Comparison of ENCODE assay signal across 8 cellular contexts in genomic region chr9:128771094-128771721, GRCh38. TPM values are rescaled to one million over a fixed set of nuclear protein-coding genes. Genes with fewer than 3 reads are reported as not detected.
A peak's percentile ranks its signal among the peaks of the same experiment; 100 is the strongest.
DNase-seq lines count a peak whose midpoint lies in the region; ATAC-seq and TF ChIP-seq lines count a peak whose summit lies in the region.

No MANE protein-coding gene starts in this region.

- TF ChIP-seq POLR2A in stomach (IDR thresholded peaks at IDR 0.05): no peak

- H3K27me3 ChIP-seq in Loucy (ENCODE audit: insufficient read depth, low read length, poor library complexity, severe bottlenecking) (no peaks in the 10 kb centered on the region), brain microvascular endothelial cell (replicated peaks) (no peaks in the 10 kb centered on the region), kidney epithelial cell (ENCODE audit: control insufficient read depth, insufficient read depth, low read length) (no peaks in the 10 kb centered on the region), stomach (no peaks in the 10 kb centered on the region)

- no peak for TF ChIP-seq EP300 in stomach (IDR thresholded peaks at IDR 0.05)

- no peaks in the 10 kb centered on the region for H4K20me1 ChIP-seq in Loucy (ENCODE audit: insufficient read depth, low read length, poor library complexity, severe bottlenecking)

- in situ Hi-C loops in brain microvascular endothelial cell (cut with HindIII; ENCODE audit: low pct_ligation_motif_present, low sequenced_read_pairs): no loop called here

- H3K36me3 ChIP-seq in Loucy (ENCODE audit: insufficient read depth, low read length): no peaks in the 10 kb centered on the region
- no peaks in the 10 kb centered on the region for H3K36me3 ChIP-seq in brain microvascular endothelial cell (replicated peaks)
- no peaks in the 10 kb centered on the region for H3K36me3 ChIP-seq in kidney epithelial cell (ENCODE audit: control insufficient read depth, insufficient read depth, low read length)
- peaks cover 0 to 13% (median 9%) of the 10 kb centered on the region in 4 donors for H3K36me3 ChIP-seq in stomach

- peaks cover 16% of the 10 kb centered on the region; the same call in 1 of the 2 replicates for H3K79me2 ChIP-seq in Loucy (ENCODE audit: insufficient read depth, low read length)

- DNase-seq in GM03348 (ENCODE audit: low spot score): peak; percentile 65
- DNase-seq in brain microvascular endothelial cell: no peak
- DNase-seq in kidney epithelial cell (ENCODE audit: low read depth): no peak
- DNase-seq in stomach: no peak
- no peak for DNase-seq in stimulated activated CD4-positive, alpha-beta T cell treated with anti-CD3 and anti-CD28 coated beads, Interleukin-2, amount 100 ng/mL, for 24 hours
- DNase-seq in ecto neural progenitor cell (ENCODE audit: low spot score): no peak

- TF ChIP-seq CTCF in Loucy (conservative IDR thresholded peaks at IDR 0.05; ENCODE audit: low read length): no peak
- TF ChIP-seq CTCF in brain microvascular endothelial cell (IDR thresholded peaks at IDR 0.05; ENCODE audit: low read depth, low read length, missing control alignments): no peak
- no peak for TF ChIP-seq CTCF in kidney epithelial cell (IDR thresholded peaks at IDR 0.05; ENCODE audit: insufficient read depth, low read length, poor library complexity, severe bottlenecking)
- TF ChIP-seq CTCF in stomach (IDR thresholded peaks at IDR 0.05): no peak

- H3K27ac ChIP-seq in brain microvascular endothelial cell (peak overlapping the region; percentile 50), stomach (peak overlapping the region; percentile 91 to 94 (median 94))

- H3K9me2 ChIP-seq in Loucy (replicated peaks; ENCODE audit: low read depth, low read length): no peaks in the 10 kb centered on the region

- peak overlapping the region; percentile 80 for H3K4me2 ChIP-seq in Loucy (ENCODE audit: low read depth, low read length, poor library complexity, severe bottlenecking)

- H2AFZ ChIP-seq in Loucy (ENCODE audit: low read length): peak overlapping the region; percentile 77; the same call in 1 of the 2 replicates

- H3K4me1 ChIP-seq in Loucy (ENCODE audit: insufficient read depth, low read length, poor library complexity, severe bottlenecking) (peaks cover 4% of the 10 kb centered on the region), stomach (peaks cover 13 to 42% (median 35%) of the 10 kb centered on the region in 4 donors)

- peak overlapping the region; percentile 82 for H3K9ac ChIP-seq in Loucy (ENCODE audit: low read depth, low read length, poor library complexity, severe bottlenecking)

- intact Hi-C loops in stomach (cut with DNase I; ENCODE audit: low total_unique reads): no loop called here

- peak overlapping the region; percentile 92 for H3K4me3 ChIP-seq in Loucy (ENCODE audit: low read length, poor library complexity, severe bottlenecking)
- H3K4me3 ChIP-seq in brain microvascular endothelial cell (ENCODE audit: low read depth, low read length): peak overlapping the region; percentile 99
- peak overlapping the region; percentile 98 for H3K4me3 ChIP-seq in kidney epithelial cell (ENCODE audit: low read depth, low read length)
- H3K4me3 ChIP-seq in stomach: peak overlapping the region; percentile 69 to 97 (median 96)

- peak; percentile 26 for ATAC-seq in GM21825 (IDR thresholded peaks at IDR 0.05; ENCODE audit: unreplicated experiment)

- 0 to 3% (median 1%) methylated on average over 18 to 28 of the region's 28 CpGs for WGBS in stomach, 5 donors

- no peaks in the 10 kb centered on the region for H3F3A ChIP-seq in Loucy (ENCODE audit: low read depth)

- H3K9me3 ChIP-seq in Loucy (ENCODE audit: insufficient read depth, low read depth, low read length): no peaks in the 10 kb centered on the region
- H3K9me3 ChIP-seq in stomach: peaks cover 0 to 8% (median 3%) of the 10 kb centered on the region in 4 donors

RNA-seq across cellular contexts. Expression of gene ZER1, which starts 0.5 kb away (rescaled TPM):
- total RNA-seq in kidney epithelial cell (24.2 and 49.8 TPM in 2 replicates), stomach (100 to 1,000 TPM in 1 of 5 donors, 10 to 100 TPM in 4; 25.5 to 214 (median 68.3) TPM)
- polyA plus RNA-seq in stomach: 10 to 100 TPM; 16.3 to 19.2 (median 18.8) TPM

RNA-seq across cellular contexts. Expression of gene TBC1D13, which starts 15.8 kb away (rescaled TPM):
- total RNA-seq in kidney epithelial cell (17.7 and 19.0 TPM in 2 replicates), stomach (10 to 100 TPM in 3 of 5 donors, 1 to 10 TPM in 2; 5.8 to 50.6 (median 11.4) TPM)
- polyA plus RNA-seq in stomach: 10 to 100 TPM; 11.3 to 13.9 (median 11.6) TPM

RNA-seq across cellular contexts. Expression of gene ENDOG, which starts 47.1 kb away (rescaled TPM):
- total RNA-seq in kidney epithelial cell (18.8 and 20.5 TPM in 2 replicates), stomach (100 to 1,000 TPM in 1 of 5 donors, 10 to 100 TPM in 2, 1 to 10 TPM in 2; 5.0 to 186 (median 38.5) TPM)
- polyA plus RNA-seq in stomach: 10 to 100 TPM; 22.9 to 32.5 (median 30.4) TPM

RNA-seq across cellular contexts. Expression of gene ZDHHC12, which starts 47.3 kb away (rescaled TPM):
- total RNA-seq in kidney epithelial cell (96.3 and 104 TPM in 2 replicates), stomach (100 to 1,000 TPM in 1 of 5 donors, 10 to 100 TPM in 2, 1 to 10 TPM in 2; 3.5 to 116 (median 20.0) TPM)
- polyA plus RNA-seq in stomach: 10 to 100 TPM; 57.1 to 90.5 (median 60.5) TPM

RNA-seq across cellular contexts. Expression of gene SPOUT1, which starts 58.4 kb away (rescaled TPM):
- total RNA-seq in kidney epithelial cell: 33.1 and 61.1 TPM in 2 replicates
- total RNA-seq in stomach: 100 to 1,000 TPM in 1 of 5 donors, 10 to 100 TPM in 4; 11.1 to 104 (median 14.2) TPM
- 10 to 100 TPM; 13.4 to 31.3 (median 29.4) TPM for polyA plus RNA-seq in stomach
